In the genomic region with DNA sequence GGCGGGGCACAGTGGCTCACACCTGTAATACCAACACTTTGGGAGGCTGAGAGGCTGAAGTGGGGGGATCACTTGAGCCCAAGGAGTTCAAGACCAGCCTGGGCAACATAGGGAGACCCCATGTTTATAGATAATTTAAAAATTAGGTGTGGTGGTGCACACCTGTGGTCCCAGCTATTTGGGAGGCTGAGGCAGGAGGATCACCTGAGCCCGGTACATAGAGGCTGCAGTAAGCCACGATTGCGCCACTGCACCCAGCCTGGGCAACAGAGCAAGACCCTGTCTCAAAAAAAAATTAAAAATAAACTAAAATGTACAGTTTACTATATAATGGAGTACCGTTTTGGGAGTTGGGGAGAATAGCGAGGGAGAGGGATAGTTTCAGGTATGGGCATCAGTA, we compare ENCODE assay signal across 1 cellular context.
TF ChIP-seq lines count a peak whose summit lies in the region.

No MANE protein-coding gene starts in this region.

TF ChIP-seq in WTC11, 78 proteins besides CTCF, POLR2A, EP300 and RAD21 (continued from another document):
- TF ChIP-seq, protein P1, sequence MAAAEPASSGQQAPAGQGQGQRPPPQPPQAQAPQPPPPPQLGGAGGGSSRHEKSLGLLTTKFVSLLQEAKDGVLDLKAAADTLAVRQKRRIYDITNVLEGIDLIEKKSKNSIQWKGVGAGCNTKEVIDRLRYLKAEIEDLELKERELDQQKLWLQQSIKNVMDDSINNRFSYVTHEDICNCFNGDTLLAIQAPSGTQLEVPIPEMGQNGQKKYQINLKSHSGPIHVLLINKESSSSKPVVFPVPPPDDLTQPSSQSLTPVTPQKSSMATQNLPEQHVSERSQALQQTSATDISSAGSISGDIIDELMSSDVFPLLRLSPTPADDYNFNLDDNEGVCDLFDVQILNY (CRISPR knock-in tag; IDR thresholded peaks at IDR 0.05): no peak
- TF ChIP-seq, protein P2, sequence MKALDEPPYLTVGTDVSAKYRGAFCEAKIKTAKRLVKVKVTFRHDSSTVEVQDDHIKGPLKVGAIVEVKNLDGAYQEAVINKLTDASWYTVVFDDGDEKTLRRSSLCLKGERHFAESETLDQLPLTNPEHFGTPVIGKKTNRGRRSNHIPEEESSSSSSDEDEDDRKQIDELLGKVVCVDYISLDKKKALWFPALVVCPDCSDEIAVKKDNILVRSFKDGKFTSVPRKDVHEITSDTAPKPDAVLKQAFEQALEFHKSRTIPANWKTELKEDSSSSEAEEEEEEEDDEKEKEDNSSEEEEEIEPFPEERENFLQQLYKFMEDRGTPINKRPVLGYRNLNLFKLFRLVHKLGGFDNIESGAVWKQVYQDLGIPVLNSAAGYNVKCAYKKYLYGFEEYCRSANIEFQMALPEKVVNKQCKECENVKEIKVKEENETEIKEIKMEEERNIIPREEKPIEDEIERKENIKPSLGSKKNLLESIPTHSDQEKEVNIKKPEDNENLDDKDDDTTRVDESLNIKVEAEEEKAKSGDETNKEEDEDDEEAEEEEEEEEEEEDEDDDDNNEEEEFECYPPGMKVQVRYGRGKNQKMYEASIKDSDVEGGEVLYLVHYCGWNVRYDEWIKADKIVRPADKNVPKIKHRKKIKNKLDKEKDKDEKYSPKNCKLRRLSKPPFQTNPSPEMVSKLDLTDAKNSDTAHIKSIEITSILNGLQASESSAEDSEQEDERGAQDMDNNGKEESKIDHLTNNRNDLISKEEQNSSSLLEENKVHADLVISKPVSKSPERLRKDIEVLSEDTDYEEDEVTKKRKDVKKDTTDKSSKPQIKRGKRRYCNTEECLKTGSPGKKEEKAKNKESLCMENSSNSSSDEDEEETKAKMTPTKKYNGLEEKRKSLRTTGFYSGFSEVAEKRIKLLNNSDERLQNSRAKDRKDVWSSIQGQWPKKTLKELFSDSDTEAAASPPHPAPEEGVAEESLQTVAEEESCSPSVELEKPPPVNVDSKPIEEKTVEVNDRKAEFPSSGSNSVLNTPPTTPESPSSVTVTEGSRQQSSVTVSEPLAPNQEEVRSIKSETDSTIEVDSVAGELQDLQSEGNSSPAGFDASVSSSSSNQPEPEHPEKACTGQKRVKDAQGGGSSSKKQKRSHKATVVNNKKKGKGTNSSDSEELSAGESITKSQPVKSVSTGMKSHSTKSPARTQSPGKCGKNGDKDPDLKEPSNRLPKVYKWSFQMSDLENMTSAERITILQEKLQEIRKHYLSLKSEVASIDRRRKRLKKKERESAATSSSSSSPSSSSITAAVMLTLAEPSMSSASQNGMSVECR (CRISPR knock-in tag; IDR thresholded peaks at IDR 0.05; ENCODE audit: borderline replicate concordance): no peak
- TF ChIP-seq, protein P3, sequence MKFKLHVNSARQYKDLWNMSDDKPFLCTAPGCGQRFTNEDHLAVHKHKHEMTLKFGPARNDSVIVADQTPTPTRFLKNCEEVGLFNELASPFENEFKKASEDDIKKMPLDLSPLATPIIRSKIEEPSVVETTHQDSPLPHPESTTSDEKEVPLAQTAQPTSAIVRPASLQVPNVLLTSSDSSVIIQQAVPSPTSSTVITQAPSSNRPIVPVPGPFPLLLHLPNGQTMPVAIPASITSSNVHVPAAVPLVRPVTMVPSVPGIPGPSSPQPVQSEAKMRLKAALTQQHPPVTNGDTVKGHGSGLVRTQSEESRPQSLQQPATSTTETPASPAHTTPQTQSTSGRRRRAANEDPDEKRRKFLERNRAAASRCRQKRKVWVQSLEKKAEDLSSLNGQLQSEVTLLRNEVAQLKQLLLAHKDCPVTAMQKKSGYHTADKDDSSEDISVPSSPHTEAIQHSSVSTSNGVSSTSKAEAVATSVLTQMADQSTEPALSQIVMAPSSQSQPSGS (CRISPR knock-in tag; IDR thresholded peaks at IDR 0.05; ENCODE audit: borderline replicate concordance, low read depth): no peak
TF ChIP-seq in WTC11: peak in this region for 2.
